ENCODE assay signal across 9 cellular contexts in the genomic region with DNA sequence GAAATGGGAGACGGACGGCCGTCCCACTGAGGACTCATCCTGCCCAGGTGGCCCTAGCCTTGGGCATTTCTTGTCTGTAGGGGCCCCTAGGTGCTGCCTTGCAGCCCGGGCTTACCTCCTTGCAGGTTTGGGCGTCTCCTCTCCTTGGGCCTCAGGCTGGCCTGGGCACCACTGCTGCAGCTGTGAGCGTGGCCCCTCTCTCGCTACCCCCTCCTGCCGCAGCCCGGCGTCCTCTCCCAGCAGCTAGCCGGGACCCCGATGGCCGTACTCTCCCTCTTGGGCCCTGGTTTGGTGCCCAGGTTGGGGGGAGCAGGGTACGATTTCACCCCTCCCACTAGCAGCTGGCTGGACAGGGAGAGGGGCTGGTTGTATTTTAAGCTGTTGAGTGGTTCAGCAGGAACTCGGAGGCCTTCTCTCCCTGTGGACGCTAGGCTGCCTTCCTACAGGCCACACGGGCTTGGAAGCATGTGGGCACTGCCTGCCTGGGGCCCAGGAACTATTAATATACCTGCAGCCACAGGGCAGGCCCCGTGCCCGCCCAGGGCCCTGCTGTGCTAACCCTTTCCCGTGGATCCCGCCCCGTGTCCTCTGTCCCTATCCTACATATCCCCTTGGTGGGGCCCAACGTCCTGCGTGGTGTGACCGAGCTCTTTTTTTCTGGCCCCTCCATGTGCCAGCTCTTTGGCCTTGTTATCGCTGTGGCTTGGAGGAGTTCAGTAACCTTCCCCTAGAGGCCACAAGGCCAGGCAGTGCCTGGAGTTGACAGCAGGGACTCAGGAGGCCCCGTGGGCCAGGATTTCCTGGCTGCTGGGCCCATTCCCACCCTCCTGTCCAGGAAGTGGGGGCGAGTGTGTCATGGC. TPM values are rescaled to one million over a fixed set of nuclear protein-coding genes. Genes with fewer than 3 reads are reported as not detected.
DNase-seq lines count a peak whose midpoint lies in the region; ATAC-seq lines count a peak whose summit lies in the region.
"Had no signal": no experiment of that assay in that cellular context is flagged by ENCODE, and none has a peak within 500 bp of the region (broad histone marks: within the 10 kb centered on the region; RNA-seq: fewer than 3 reads in every experiment).

No MANE protein-coding gene starts in this region.

- H3K27me3 ChIP-seq in HUES6 (ENCODE audit: control insufficient read depth, insufficient read depth, low read length) (no peaks in the 10 kb centered on the region), skeletal muscle tissue (ENCODE audit: control insufficient read depth in 3 of 3, insufficient read depth in 3 of 3, low read length in 3 of 3) (no peaks in the 10 kb centered on the region)

- H3K4me1 ChIP-seq in HUES6 (ENCODE audit: control insufficient read depth, insufficient read depth, low read length) (peaks cover 60% of the 10 kb centered on the region), skeletal muscle tissue (ENCODE audit: control insufficient read depth in 3 of 3, insufficient read depth in 3 of 3, low read length in 3 of 3) (peaks cover 49 to 69% (median 63%) of the 10 kb centered on the region in 3 donors)

- POLR2A ChIA-PET in activated CD8-positive, alpha-beta T cell treated with anti-CD3 and anti-CD28 coated beads, Interleukin-2, amount 10 ng/mL, durations not matched to agents 7 days and 5 days (lab: Charles Lee) = no interaction called here

- DNase-seq in activated CD8-positive, alpha-beta T cell treated with anti-CD3 and anti-CD28 coated beads, Interleukin-2, amount 10 ng/mL, durations not matched to agents 7 days and 5 days = no peak
- DNase-seq in left ventricle myocardium superior = peak; percentile 84
- no peak for DNase-seq in stimulated activated naive CD4-positive, alpha-beta T cell (lab: John Stamatoyannopoulos, UW)
- DNase-seq: activated gamma-delta T cell treated with Interleukin-2 at 50 U/mL for 16 hours, NCI-H1105 treated with DMSO at 0.1 percent for 48 hours had no signal

- H3K27ac Mint-ChIP-seq in activated CD8-positive, alpha-beta T cell treated with anti-CD3 and anti-CD28 coated beads, Interleukin-2, amount 10 ng/mL, durations not matched to agents 7 days and 5 days = peak overlapping the region; percentile 46

- H3K4me3 Mint-ChIP-seq in activated CD8-positive, alpha-beta T cell treated with anti-CD3 and anti-CD28 coated beads, Interleukin-2, amount 10 ng/mL, durations not matched to agents 7 days and 5 days = no peak overlapping the region

- no peaks in the 10 kb centered on the region for H3K9me3 Mint-ChIP-seq in activated CD8-positive, alpha-beta T cell treated with anti-CD3 and anti-CD28 coated beads, Interleukin-2, amount 10 ng/mL, durations not matched to agents 7 days and 5 days (ENCODE audit: insufficient read depth)

- no peaks in the 10 kb centered on the region for H3K27me3 Mint-ChIP-seq in activated CD8-positive, alpha-beta T cell treated with anti-CD3 and anti-CD28 coated beads, Interleukin-2, amount 10 ng/mL, durations not matched to agents 7 days and 5 days (ENCODE audit: low read depth)

- no peak overlapping the region for H3K4me3 ChIP-seq in HUES6 (ENCODE audit: low read depth, low read length)
- H3K4me3 ChIP-seq in skeletal muscle tissue (ENCODE audit: low read length in 3 of 3) = peak overlapping the region; percentile 77 to 85 (median 82)

- H3K27ac ChIP-seq in HUES6 (ENCODE audit: low read depth, low read length) (peak overlapping the region; percentile 64; the same call in 1 of the 2 replicates), skeletal muscle tissue (ENCODE audit: low read depth, low read length) (peak overlapping the region; percentile 99)

- peaks cover 9% of the 10 kb centered on the region for H3K36me3 Mint-ChIP-seq in activated CD8-positive, alpha-beta T cell treated with anti-CD3 and anti-CD28 coated beads, Interleukin-2, amount 10 ng/mL, durations not matched to agents 7 days and 5 days (ENCODE audit: low read depth)

- intact Hi-C loops in left ventricle myocardium superior (cut with micrococcal nuclease) = no loop called here

- ATAC-seq in activated CD8-positive, alpha-beta T cell treated with anti-CD3 and anti-CD28 coated beads, Interleukin-2, amount 10 ng/mL, durations not matched to agents 7 days and 5 days = no peak
- ATAC-seq in left ventricle myocardium superior (peak; percentile 72), GM18502 (IDR thresholded peaks at IDR 0.05; ENCODE audit: poor library complexity, unreplicated experiment) (no peak), HG03139 (IDR thresholded peaks at IDR 0.05; ENCODE audit: unreplicated experiment) (no peak)

- H3K4me1 Mint-ChIP-seq in activated CD8-positive, alpha-beta T cell treated with anti-CD3 and anti-CD28 coated beads, Interleukin-2, amount 10 ng/mL, durations not matched to agents 7 days and 5 days (ENCODE audit: low read depth) = peaks cover 26% of the 10 kb centered on the region

- H3K9me3 ChIP-seq in HUES6 (ENCODE audit: control insufficient read depth, insufficient read depth, low read depth, low read length) = no peaks in the 10 kb centered on the region
- no peaks in the 10 kb centered on the region for H3K9me3 ChIP-seq in skeletal muscle tissue (ENCODE audit: control insufficient read depth in 3 of 3, low read length in 3 of 3)

- H3K9ac ChIP-seq in HUES6 (ENCODE audit: low read length) (peak overlapping the region; percentile 29), skeletal muscle tissue (ENCODE audit: low read depth in 1 of 3, low read length in 3 of 3) (peak overlapping the region; percentile 92 to 99 (median 92))

- CTCF ChIA-PET in activated CD8-positive, alpha-beta T cell treated with anti-CD3 and anti-CD28 coated beads, Interleukin-2, amount 10 ng/mL, durations not matched to agents 7 days and 5 days (lab: Charles Lee) = no interaction called here

- H3K36me3 ChIP-seq in HUES6 (ENCODE audit: control insufficient read depth, insufficient read depth, low read length) (peaks cover 3% of the 10 kb centered on the region), skeletal muscle tissue (ENCODE audit: control insufficient read depth in 3 of 3, insufficient read depth in 3 of 3, low read length in 3 of 3) (peaks cover 2 to 9% (median 7%) of the 10 kb centered on the region in 3 donors)

RNA-seq across cellular contexts. Expression of gene NDUFB7, which starts 11.7 kb away (rescaled TPM):
- 100 to 1,000 TPM; 133 to 142 TPM for total RNA-seq in activated CD8-positive, alpha-beta T cell treated with anti-CD3 and anti-CD28 coated beads, Interleukin-2, amount 10 ng/mL, durations not matched to agents 7 days and 5 days
- total RNA-seq in left ventricle myocardium superior (546 TPM), skeletal muscle tissue (525 TPM)

RNA-seq across cellular contexts. Expression of gene CLEC17A, which starts 22.7 kb away (rescaled TPM):
- total RNA-seq in activated CD8-positive, alpha-beta T cell treated with anti-CD3 and anti-CD28 coated beads, Interleukin-2, amount 10 ng/mL, durations not matched to agents 7 days and 5 days = not detected
- total RNA-seq in left ventricle myocardium superior = not detected
- total RNA-seq in skeletal muscle tissue = 0.52 TPM

RNA-seq across cellular contexts. Expression of gene TECR, which starts 30.8 kb away (rescaled TPM):
- total RNA-seq in activated CD8-positive, alpha-beta T cell treated with anti-CD3 and anti-CD28 coated beads, Interleukin-2, amount 10 ng/mL, durations not matched to agents 7 days and 5 days = 100 to 1,000 TPM; 153 to 163 TPM
- total RNA-seq in left ventricle myocardium superior (86.4 TPM), skeletal muscle tissue (83.0 TPM)

RNA-seq across cellular contexts. Expression of gene DNAJB1, which starts 41.9 kb away (rescaled TPM):
- total RNA-seq in activated CD8-positive, alpha-beta T cell treated with anti-CD3 and anti-CD28 coated beads, Interleukin-2, amount 10 ng/mL, durations not matched to agents 7 days and 5 days = 100 to 1,000 TPM; 110 to 112 TPM
- 47.9 TPM for total RNA-seq in left ventricle myocardium superior
- total RNA-seq in skeletal muscle tissue = 39.1 TPM
